ENCODE assay signal across 11 cellular contexts in genomic region chr6:160194808-160195207, GRCh38.
"Had no signal": no experiment of that assay in that cellular context is flagged by ENCODE, and none has a peak within 500 bp of the region (broad histone marks: within the 10 kb centered on the region; RNA-seq: fewer than 3 reads in every experiment).

No MANE protein-coding gene starts in this region.

- FAIRE-seq: H1, H54 had no signal

- ATAC-seq: GM23338, HCT116 had no signal

- H3K4me3 ChIP-seq: GM23248, GM23338, HAP-1 had no signal

- H3K4me2 ChIP-seq: GM23338 had no signal

- H3K36me3 ChIP-seq: HAP-1 had no signal

- H3K9ac ChIP-seq: GM23248 had no signal

- DNase-seq: GM23248, GOT3, H7, H9, HCEC 1CT, HFFc6 had no signal

- H2AFZ ChIP-seq: GM23248, GM23338 had no signal

- H3K27ac ChIP-seq: GM23248 had no signal

- H3K4me1 ChIP-seq: HAP-1 had no signal
